8 cellular contexts compared by ENCODE assay signal in genomic region chr10:87505366-87506113, GRCh38. TPM values are rescaled to one million over a fixed set of nuclear protein-coding genes. Genes with fewer than 3 reads are reported as not detected.
DNase-seq lines count a peak whose midpoint lies in the region; ATAC-seq, FAIRE-seq and TF ChIP-seq lines count a peak whose summit lies in the region.

No MANE protein-coding gene starts in this region.

- DNase-seq in A172 (ENCODE audit: low spot score) (peak; percentile 48), GM12892 (ENCODE audit: insufficient read length) (peak; percentile 43), NCI-H146 treated with DMSO at 0.1 percent for 48 hours (lab: John Stamatoyannopoulos, UW; ENCODE audit: unreplicated experiment) (peak; percentile 17), medulla oblongata (ENCODE audit: extremely low spot score) (peak; percentile 36)
- DNase-seq in activated CD4-positive, alpha-beta T cell treated with anti-CD3 and anti-CD28 coated beads, Interleukin-2, amount 50 U/mL, for 48 hours, result peak; percentile 56 to 59
- DNase-seq in effector memory CD4-positive, alpha-beta T cell, result peak in 1 of 3 donors; percentile 1
- peak; percentile 21 for DNase-seq in stimulated activated CD8-positive, alpha-beta memory T cell treated with anti-CD3 and anti-CD28 coated beads, Interleukin-12 subunit alpha, Interleukin-12 subunit beta, amount 100 ng/mL, for 4 hours (ENCODE audit: low read depth)

- peaks cover 7% of the 10 kb centered on the region for H3K4me1 ChIP-seq in effector memory CD4-positive, alpha-beta T cell (ENCODE audit: control insufficient read depth, insufficient read depth, low read length, poor library complexity, severe bottlenecking)

- peak; percentile 88 for FAIRE-seq in GM12892 (lab: Jason Lieb, UNC)

- ATAC-seq in HG02840 (IDR thresholded peaks at IDR 0.05; ENCODE audit: low FRiP score, unreplicated experiment), result peak; percentile 45

- H3K9me3 ChIP-seq in effector memory CD4-positive, alpha-beta T cell (ENCODE audit: control insufficient read depth, low read length), result no peaks in the 10 kb centered on the region

- H3K27ac ChIP-seq in effector memory CD4-positive, alpha-beta T cell (ENCODE audit: insufficient read depth, low read length, poor library complexity, severe bottlenecking), result peak overlapping the region; percentile 52

- H3K36me3 ChIP-seq in effector memory CD4-positive, alpha-beta T cell (ENCODE audit: control insufficient read depth, insufficient read depth, low read length), result no peaks in the 10 kb centered on the region

- TF ChIP-seq POLR2A in GM12892 (IDR thresholded peaks at IDR 0.05; ENCODE audit: low read depth, low read length), result no peak

- no peaks in the 10 kb centered on the region for H3K27me3 ChIP-seq in effector memory CD4-positive, alpha-beta T cell (replicated peaks; ENCODE audit: control insufficient read depth, insufficient read depth, low read length, poor library complexity, severe bottlenecking)

- H3K4me3 ChIP-seq in effector memory CD4-positive, alpha-beta T cell (ENCODE audit: insufficient read depth, low read depth, low read length, poor library complexity, severe bottlenecking), result peak overlapping the region; percentile 95

RNA-seq across cellular contexts. Expression of gene MINPP1, which starts 0.8 kb away (rescaled TPM):
- total RNA-seq in A172 (2014; rRNA removed; shearing (Covaris generic)), result 42.9 and 49.1 TPM in 2 replicates
- 10.2 TPM for polyA plus RNA-seq in GM12892 (2012; ENCODE audit: missing spikeins)
